Comparison of ENCODE assay signal across 20 cellular contexts in genomic region chr10:83075395-83076072, GRCh38.
DNase-seq lines count a peak whose midpoint lies in the region; ATAC-seq and TF ChIP-seq lines count a peak whose summit lies in the region.
"Had no signal": no experiment of that assay in that cellular context is flagged by ENCODE, and none has a peak within 500 bp of the region (broad histone marks: within the 10 kb centered on the region; RNA-seq: fewer than 3 reads in every experiment).

No MANE protein-coding gene starts in this region.

- 53% methylated on average over 2 of the region's 2 CpGs for WGBS in hepatocyte (ENCODE audit: low lambda C conversion rate, missing lambda C conversion rate)

- DNase-seq in GM04504 (ENCODE audit: low read depth) (peak; percentile 2), NCI-H1694 (lab: John Stamatoyannopoulos, UW) (peak; percentile 28), hepatocyte (ENCODE audit: low spot score) (no peak), left colon (no peak), tibial artery (no peak), NCI-H1436 (lab: John Stamatoyannopoulos, UW) (no peak)
- DNase-seq in activated CD4-positive, alpha-beta T cell treated with anti-CD3 and anti-CD28 coated beads, Interleukin-2, amount 50 U/mL, for 48 hours: no peak
- DNase-seq: activated B cell treated with CpG ODN at 0.5 μM for 24 hours; activated CD4-positive, alpha-beta T cell treated with anti-CD3 and anti-CD28 coated beads, Interleukin-2, amount 50 U/mL, for 4 hours; activated effector memory CD4-positive, alpha-beta T cell treated with Interleukin-2 at 50 U/mL for 16 hours; H7; heart left ventricle; immature natural killer cell; NK-92 treated with Interleukin-12 subunit alpha and Interleukin-12 subunit beta, amount 100 ng/mL, for 24 hours; psoas muscle; stimulated activated CD4-positive, alpha-beta T cell treated with anti-CD3 and anti-CD28 coated beads, Interleukin-4, amount 100 ng/mL, for 1 hour; T1000; thyroid gland had no signal

- ATAC-seq in left colon: no peak
- ATAC-seq: psoas muscle had no signal

- no peaks in the 10 kb centered on the region for H3K9me2 ChIP-seq in hepatocyte (replicated peaks; ENCODE audit: insufficient read depth)

- intact Hi-C loops in left colon (cut with DNase I, micrococcal nuclease): no loop called here
- intact Hi-C loops in tibial artery (cut with DNase I; ENCODE audit: low total_unique reads): no loop called here

- H3K79me2 ChIP-seq in hepatocyte: no peaks in the 10 kb centered on the region

- H2AFZ ChIP-seq in hepatocyte: no peak overlapping the region

- H3K4me1 ChIP-seq in hepatocyte (ENCODE audit: insufficient read depth) (no peaks in the 10 kb centered on the region), tibial artery (no peaks in the 10 kb centered on the region)
- H3K4me1 ChIP-seq: psoas muscle, thyroid gland had no signal

- H3K9me3 ChIP-seq in hepatocyte (ENCODE audit: low read depth) (no peaks in the 10 kb centered on the region), tibial artery (no peaks in the 10 kb centered on the region)
- H3K9me3 ChIP-seq: heart left ventricle, psoas muscle, thyroid gland had no signal

- no peaks in the 10 kb centered on the region for H4K20me1 ChIP-seq in hepatocyte (ENCODE audit: insufficient read depth, poor library complexity, severe bottlenecking)

- TF ChIP-seq CTCF in VCaP (conservative IDR thresholded peaks at IDR 0.05) (no peak), hepatocyte (IDR thresholded peaks at IDR 0.05; ENCODE audit: poor library complexity) (no peak), tibial artery (IDR thresholded peaks at IDR 0.05) (no peak)

- peak overlapping the region; percentile 22 for H3K4me2 ChIP-seq in hepatocyte
- H3K4me2 ChIP-seq: smooth muscle cell had no signal

- H3K36me3 ChIP-seq in hepatocyte (replicated peaks; ENCODE audit: insufficient read depth, low read depth) (no peaks in the 10 kb centered on the region), tibial artery (no peaks in the 10 kb centered on the region)
- H3K36me3 ChIP-seq: heart left ventricle, thyroid gland had no signal

- H3K4me3 ChIP-seq in hepatocyte: no peak overlapping the region
- H3K4me3 ChIP-seq in tibial artery: no peak overlapping the region
- H3K4me3 ChIP-seq: heart left ventricle, psoas muscle, smooth muscle cell, thyroid gland had no signal

- H3K27me3 ChIP-seq in hepatocyte (no peaks in the 10 kb centered on the region), tibial artery (no peaks in the 10 kb centered on the region)
- H3K27me3 ChIP-seq: heart left ventricle, thyroid gland had no signal

- H3K27ac ChIP-seq in VCaP (peak overlapping the region; percentile 13; the same call in 1 of the 2 replicates), hepatocyte (peak overlapping the region; percentile 1), tibial artery (no peak overlapping the region)
- H3K27ac ChIP-seq: psoas muscle, thyroid gland had no signal

Comparison
In these comparisons a context has a peak if more than half of its experiments do, and no peak if none do; other contexts are left out.
1. DNase-seq: peak in GM04504 (single experiment) and NCI-H1694 (single experiment); none in hepatocyte (single experiment), left colon (0 of 2), tibial artery (0 of 2), activated CD4-positive, alpha-beta T cell treated with anti-CD3 and anti-CD28 coated beads, Interleukin-2, amount 50 U/mL, for 48 hours (0 of 2) and NCI-H1436 (single experiment).
2. H3K27ac ChIP-seq: peak in VCaP (single experiment) and hepatocyte (single experiment); none in tibial artery (0 of 2).